Comparison of ENCODE assay signal across 9 cellular contexts in genomic region chr1:212162635-212163034, GRCh38.
A peak's percentile ranks its signal among the peaks of the same experiment; 100 is the strongest.
DNase-seq lines count a peak whose midpoint lies in the region; ATAC-seq lines count a peak whose summit lies in the region.
"Had no signal": no experiment of that assay in that cellular context is flagged by ENCODE, and none has a peak within 500 bp of the region (broad histone marks: within the 10 kb centered on the region; RNA-seq: fewer than 3 reads in every experiment).

No MANE protein-coding gene starts in this region.

- H3K27me3 Mint-ChIP-seq in stimulated activated naive CD8-positive, alpha-beta T cell treated with anti-CD3 and anti-CD28 coated beads, Interleukin-15, amount 100 ng/mL, for 72 hours = no peaks in the 10 kb centered on the region

- peak; percentile 85 for DNase-seq in NCI-H2107 treated with DMSO at 0.1 percent for 48 hours (lab: John Stamatoyannopoulos, UW; ENCODE audit: unreplicated experiment)
- peak; percentile 26 to 67 for DNase-seq in dermis microvascular lymphatic vessel endothelial cell (ENCODE audit: low read depth in 2 of 2)
- peak; percentile 14 to 20 for DNase-seq in stimulated activated naive CD8-positive, alpha-beta T cell treated with anti-CD3 and anti-CD28 coated beads, Interleukin-15, amount 100 ng/mL, for 72 hours
- no peak for DNase-seq in SIG-M5 treated with dmso at 0.1 percent for 504 hours (lab: John Stamatoyannopoulos, UW; ENCODE audit: unreplicated experiment)
- DNase-seq in NCI-H82 (lab: John Stamatoyannopoulos, UW) = no peak
- DNase-seq in globus pallidus (ENCODE audit: low spot score) = no peak

- H3K4me1 Mint-ChIP-seq in stimulated activated naive CD8-positive, alpha-beta T cell treated with anti-CD3 and anti-CD28 coated beads, Interleukin-15, amount 100 ng/mL, for 72 hours = peaks cover 42% of the 10 kb centered on the region

- peak overlapping the region; percentile 12 to 40 for H3K4me3 Mint-ChIP-seq in stimulated activated naive CD8-positive, alpha-beta T cell treated with anti-CD3 and anti-CD28 coated beads, Interleukin-15, amount 100 ng/mL, for 72 hours

- no peaks in the 10 kb centered on the region for H3K9me3 Mint-ChIP-seq in stimulated activated naive CD8-positive, alpha-beta T cell treated with anti-CD3 and anti-CD28 coated beads, Interleukin-15, amount 100 ng/mL, for 72 hours

- H3K27ac Mint-ChIP-seq in stimulated activated naive CD8-positive, alpha-beta T cell treated with anti-CD3 and anti-CD28 coated beads, Interleukin-15, amount 100 ng/mL, for 72 hours = no peak overlapping the region

- H3K4me3 ChIP-seq in GM08714 (ENCODE audit: low read length) = peak overlapping the region; percentile 9; the same call in 1 of the 2 replicates

- peak; percentile 56 for ATAC-seq in GM21619 (IDR thresholded peaks at IDR 0.05; ENCODE audit: unreplicated experiment)
- no peak for ATAC-seq in stimulated activated naive CD8-positive, alpha-beta T cell treated with anti-CD3 and anti-CD28 coated beads, Interleukin-15, amount 100 ng/mL, for 72 hours
- ATAC-seq: Panc1 had no signal

Comparison
In these comparisons a context has a peak if more than half of its experiments do, and no peak if none do; other contexts are left out.
1. DNase-seq: peak in NCI-H2107 treated with DMSO at 0.1 percent for 48 hours (single experiment), dermis microvascular lymphatic vessel endothelial cell (2 of 2) and stimulated activated naive CD8-positive, alpha-beta T cell treated with anti-CD3 and anti-CD28 coated beads, Interleukin-15, amount 100 ng/mL, for 72 hours (2 of 2); none in SIG-M5 treated with dmso at 0.1 percent for 504 hours (single experiment), NCI-H82 (single experiment) and globus pallidus (single experiment).